22 cellular contexts compared by ENCODE assay signal in genomic region chr2:26488463-26489212, GRCh38. TPM values are rescaled to one million over a fixed set of nuclear protein-coding genes. Genes with fewer than 3 reads are reported as not detected.
DNase-seq lines count a peak whose midpoint lies in the region; ATAC-seq, FAIRE-seq and TF ChIP-seq lines count a peak whose summit lies in the region.
"Had no signal": no experiment of that assay in that cellular context is flagged by ENCODE, and none has a peak within 500 bp of the region (broad histone marks: within the 10 kb centered on the region; RNA-seq: fewer than 3 reads in every experiment).

No MANE protein-coding gene starts in this region.

- H3K4me1 ChIP-seq in kidney (ENCODE audit: control insufficient read depth in 1 of 2, insufficient read depth in 1 of 2, low read depth in 1 of 2, low read length in 2 of 2): no peaks in the 10 kb centered on the region
- H3K4me1 ChIP-seq: A549 had no signal

- H3K4me3 ChIP-seq in kidney (ENCODE audit: low read length in 2 of 2): no peak overlapping the region
- H3K4me3 ChIP-seq: A549, SJCRH30 had no signal

- TF ChIP-seq CTCF in kidney (IDR thresholded peaks at IDR 0.05; ENCODE audit: borderline replicate concordance, extremely low read depth, insufficient read depth): no peak
- TF ChIP-seq CTCF in GM10266 (IDR thresholded peaks at IDR 0.05; ENCODE audit: control insufficient read depth, insufficient read depth, low read depth, missing control alignments): no peak

- intact Hi-C loops in kidney (cut with DNase I): no loop called here

- no peak overlapping the region for H3K9ac ChIP-seq in kidney (ENCODE audit: low read length in 2 of 2)

- no peaks in the 10 kb centered on the region for H3K9me3 ChIP-seq in kidney (ENCODE audit: control insufficient read depth in 1 of 2, low read length in 2 of 2)
- H3K9me3 ChIP-seq: A549, SJCRH30 had no signal

- no peak for ATAC-seq in GM18870 (IDR thresholded peaks at IDR 0.05; ENCODE audit: unreplicated experiment)
- ATAC-seq: T-cell had no signal

- no peaks in the 10 kb centered on the region for H3K36me3 ChIP-seq in kidney (ENCODE audit: control insufficient read depth in 1 of 2, insufficient read depth in 2 of 2, low read length in 2 of 2)
- H3K36me3 ChIP-seq: SJCRH30 had no signal

- DNase-seq in DMS 273 (lab: John Stamatoyannopoulos, UW; ENCODE audit: unreplicated experiment) (peak; percentile 88), NCI-H1694 (lab: John Stamatoyannopoulos, UW) (peak; percentile 94), NCI-H524 (lab: John Stamatoyannopoulos, UW) (peak; percentile 59 to 90), kidney (peak; percentile 52), NCI-H2196 (lab: John Stamatoyannopoulos, UW; ENCODE audit: unreplicated experiment) (no peak), GM10266 (ENCODE audit: extremely low spot score) (no peak), GM12891 (ENCODE audit: insufficient read length, low spot score) (no peak)
- DNase-seq: CD4-positive, CD25-positive, alpha-beta regulatory T cell; DMS79 treated with DMSO at 0.1 percent for 48 hours; Karpas-422; NCI-H1417 treated with DMSO at 0.1 percent for 48 hours; NCI-H1930; NCI-H510A; NCI-H82; OCI-M1; SJCRH30; T-cell had no signal

- TF ChIP-seq POLR2A in GM12891 (IDR thresholded peaks at IDR 0.05; ENCODE audit: low read depth, low read length): no peak

- no peak overlapping the region for H3K27ac ChIP-seq in kidney (ENCODE audit: low read depth in 2 of 2, low read length in 2 of 2)
- H3K27ac ChIP-seq: A549, SJCRH30 had no signal

- FAIRE-seq in kidney (lab: Jason Lieb, UNC): no peak
- FAIRE-seq in GM12891 (lab: Jason Lieb, UNC): no peak
- FAIRE-seq: A549, GM12892, RCC 7860 had no signal

TF ChIP-seq in GM12891, 5 proteins besides CTCF, POLR2A, EP300 and RAD21:
- no peak for TF ChIP-seq POLR2AphosphoS5 (IDR thresholded peaks at IDR 0.05; ENCODE audit: low read depth, low read length)
- no peak for TF ChIP-seq POU2F2 (IDR thresholded peaks at IDR 0.05; ENCODE audit: low read depth, low read length)
- no peak for TF ChIP-seq PAX5 (IDR thresholded peaks at IDR 0.05; ENCODE audit: insufficient read depth, low read length, severe bottlenecking)
- no peak for TF ChIP-seq SPI1 (IDR thresholded peaks at IDR 0.05; ENCODE audit: low read depth, low read length)
- no peak for TF ChIP-seq TAF1 (IDR thresholded peaks at IDR 0.05; ENCODE audit: low read depth, low read length)

RNA-seq across cellular contexts. Expression of gene OTOF, which starts 10.7 kb away (rescaled TPM):
- total RNA-seq in kidney: 0.16 TPM
- not detected for polyA plus RNA-seq in kidney (ENCODE audit: insufficient read depth, low read depth, low replicate concordance)
- polyA plus RNA-seq in GM12891 (2012; ENCODE audit: low read depth, missing spikeins): 0.04 TPM
- total RNA-seq: H4 had no signal

Comparison
In these comparisons a context has a peak if more than half of its experiments do, and no peak if none do; other contexts are left out.
1. DNase-seq: peak in DMS 273 (single experiment), NCI-H1694 (single experiment), NCI-H524 (2 of 2) and kidney (single experiment); none in NCI-H2196 (single experiment), GM10266 (single experiment) and GM12891 (single experiment).